Comparison of ENCODE assay signal across 1 cellular context in genomic region chr16:2205104-2205966, GRCh38.
TF ChIP-seq lines count a peak whose summit lies in the region.

A gene with protein sequence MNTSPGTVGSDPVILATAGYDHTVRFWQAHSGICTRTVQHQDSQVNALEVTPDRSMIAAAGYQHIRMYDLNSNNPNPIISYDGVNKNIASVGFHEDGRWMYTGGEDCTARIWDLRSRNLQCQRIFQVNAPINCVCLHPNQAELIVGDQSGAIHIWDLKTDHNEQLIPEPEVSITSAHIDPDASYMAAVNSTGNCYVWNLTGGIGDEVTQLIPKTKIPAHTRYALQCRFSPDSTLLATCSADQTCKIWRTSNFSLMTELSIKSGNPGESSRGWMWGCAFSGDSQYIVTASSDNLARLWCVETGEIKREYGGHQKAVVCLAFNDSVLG (plus strand): TSS chr16:2205454. CDS start chr16:2206086, 632 bp downstream.

TF ChIP-seq in GM12878, 131 proteins besides CTCF, POLR2A, EP300 and RAD21 (continued from another document and continues in another):
- TF ChIP-seq, protein P1, sequence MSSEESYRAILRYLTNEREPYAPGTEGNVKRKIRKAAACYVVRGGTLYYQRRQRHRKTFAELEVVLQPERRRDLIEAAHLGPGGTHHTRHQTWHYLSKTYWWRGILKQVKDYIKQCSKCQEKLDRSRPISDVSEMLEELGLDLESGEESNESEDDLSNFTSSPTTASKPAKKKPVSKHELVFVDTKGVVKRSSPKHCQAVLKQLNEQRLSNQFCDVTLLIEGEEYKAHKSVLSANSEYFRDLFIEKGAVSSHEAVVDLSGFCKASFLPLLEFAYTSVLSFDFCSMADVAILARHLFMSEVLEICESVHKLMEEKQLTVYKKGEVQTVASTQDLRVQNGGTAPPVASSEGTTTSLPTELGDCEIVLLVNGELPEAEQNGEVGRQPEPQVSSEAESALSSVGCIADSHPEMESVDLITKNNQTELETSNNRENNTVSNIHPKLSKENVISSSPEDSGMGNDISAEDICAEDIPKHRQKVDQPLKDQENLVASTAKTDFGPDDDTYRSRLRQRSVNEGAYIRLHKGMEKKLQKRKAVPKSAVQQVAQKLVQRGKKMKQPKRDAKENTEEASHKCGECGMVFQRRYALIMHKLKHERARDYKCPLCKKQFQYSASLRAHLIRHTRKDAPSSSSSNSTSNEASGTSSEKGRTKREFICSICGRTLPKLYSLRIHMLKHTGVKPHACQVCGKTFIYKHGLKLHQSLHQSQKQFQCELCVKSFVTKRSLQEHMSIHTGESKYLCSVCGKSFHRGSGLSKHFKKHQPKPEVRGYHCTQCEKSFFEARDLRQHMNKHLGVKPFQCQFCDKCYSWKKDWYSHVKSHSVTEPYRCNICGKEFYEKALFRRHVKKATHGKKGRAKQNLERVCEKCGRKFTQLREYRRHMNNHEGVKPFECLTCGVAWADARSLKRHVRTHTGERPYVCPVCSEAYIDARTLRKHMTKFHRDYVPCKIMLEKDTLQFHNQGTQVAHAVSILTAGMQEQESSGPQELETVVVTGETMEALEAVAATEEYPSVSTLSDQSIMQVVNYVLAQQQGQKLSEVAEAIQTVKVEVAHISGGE (CRISPR knock-in tag; IDR thresholded peaks at IDR 0.05): no peak
- TF ChIP-seq HCFC1 (IDR thresholded peaks at IDR 0.05; ENCODE audit: low read length) (peak; percentile 80), ZNF274 (IDR thresholded peaks at IDR 0.05; ENCODE audit: insufficient read depth, insufficient read length) (no peak), CHD1 (IDR thresholded peaks at IDR 0.05; ENCODE audit: low read depth, low read length) (peak; percentile 96), GABPA (IDR thresholded peaks at IDR 0.05; ENCODE audit: low read depth) (no peak), SMC3 (IDR thresholded peaks at IDR 0.05; ENCODE audit: borderline replicate concordance, low read length) (no peak; the same call in 1 of the 2 replicates), SP1 (IDR thresholded peaks at IDR 0.05; ENCODE audit: low read depth, low read length) (peak; percentile 29), TCF7 (IDR thresholded peaks at IDR 0.05; ENCODE audit: borderline replicate concordance) (no peak), CBFB (IDR thresholded peaks at IDR 0.05; ENCODE audit: low read depth) (no peak), TARDBP (IDR thresholded peaks at IDR 0.05; ENCODE audit: borderline replicate concordance) (peak; percentile 50; the same call in 1 of the 2 replicates), PAX8 (IDR thresholded peaks at IDR 0.05) (no peak), RB1 (IDR thresholded peaks at IDR 0.05; ENCODE audit: borderline replicate concordance) (peak; percentile 91; the same call in 1 of the 2 replicates), CUX1 (IDR thresholded peaks at IDR 0.05; ENCODE audit: insufficient replicate concordance, low read depth, low read length) (peak; percentile 95), RFX5 (IDR thresholded peaks at IDR 0.05; ENCODE audit: low read depth, low read length) (no peak), E4F1 (IDR thresholded peaks at IDR 0.05; ENCODE audit: borderline replicate concordance, partially characterized antibody) (no peak), DPF2 (IDR thresholded peaks at IDR 0.05) (peak; percentile 39), ZBED1 (IDR thresholded peaks at IDR 0.05; ENCODE audit: borderline replicate concordance) (no peak; the same call in 1 of the 2 replicates), SRF (IDR thresholded peaks at IDR 0.05; ENCODE audit: low read depth in 2 of 2, low read length in 2 of 2) (peak; percentile 96 to 99), ZNF687 (IDR thresholded peaks at IDR 0.05) (peak; percentile 72; the same call in 1 of the 2 replicates), EGR1 (IDR thresholded peaks at IDR 0.05; ENCODE audit: borderline replicate concordance in 1 of 2, low read depth in 2 of 2, low read length in 2 of 2) (peak in 1 of 2 experiments; percentile 93; a peak in 2 of 3 replicates), BCL11A (IDR thresholded peaks at IDR 0.05; ENCODE audit: low read depth, low read length) (no peak), ZNF24 (IDR thresholded peaks at IDR 0.05) (no peak), KAT2A (conservative IDR thresholded peaks at IDR 0.05; ENCODE audit: control insufficient read depth, low read depth, low read length) (no peak), BACH1 (IDR thresholded peaks at IDR 0.05; ENCODE audit: borderline replicate concordance) (peak; percentile 96), PBX3 (IDR thresholded peaks at IDR 0.05; ENCODE audit: insufficient replicate concordance, low read depth, low read length) (no peak), IRF4 (IDR thresholded peaks at IDR 0.05; ENCODE audit: low read depth, low read length) (no peak), FOXM1 (IDR thresholded peaks at IDR 0.05; ENCODE audit: low read depth, low read length) (no peak), PAX5 (IDR thresholded peaks at IDR 0.05; ENCODE audit: borderline replicate concordance, low read depth, low read length) (peak; percentile 12; the same call in 1 of the 2 replicates)
- TF ChIP-seq, protein P2, sequence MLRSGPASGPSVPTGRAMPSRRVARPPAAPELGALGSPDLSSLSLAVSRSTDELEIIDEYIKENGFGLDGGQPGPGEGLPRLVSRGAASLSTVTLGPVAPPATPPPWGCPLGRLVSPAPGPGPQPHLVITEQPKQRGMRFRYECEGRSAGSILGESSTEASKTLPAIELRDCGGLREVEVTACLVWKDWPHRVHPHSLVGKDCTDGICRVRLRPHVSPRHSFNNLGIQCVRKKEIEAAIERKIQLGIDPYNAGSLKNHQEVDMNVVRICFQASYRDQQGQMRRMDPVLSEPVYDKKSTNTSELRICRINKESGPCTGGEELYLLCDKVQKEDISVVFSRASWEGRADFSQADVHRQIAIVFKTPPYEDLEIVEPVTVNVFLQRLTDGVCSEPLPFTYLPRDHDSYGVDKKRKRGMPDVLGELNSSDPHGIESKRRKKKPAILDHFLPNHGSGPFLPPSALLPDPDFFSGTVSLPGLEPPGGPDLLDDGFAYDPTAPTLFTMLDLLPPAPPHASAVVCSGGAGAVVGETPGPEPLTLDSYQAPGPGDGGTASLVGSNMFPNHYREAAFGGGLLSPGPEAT (IDR thresholded peaks at IDR 0.05; ENCODE audit: low read depth): peak; percentile 86; the same call in 1 of the 2 replicates
- TF ChIP-seq, protein P3, sequence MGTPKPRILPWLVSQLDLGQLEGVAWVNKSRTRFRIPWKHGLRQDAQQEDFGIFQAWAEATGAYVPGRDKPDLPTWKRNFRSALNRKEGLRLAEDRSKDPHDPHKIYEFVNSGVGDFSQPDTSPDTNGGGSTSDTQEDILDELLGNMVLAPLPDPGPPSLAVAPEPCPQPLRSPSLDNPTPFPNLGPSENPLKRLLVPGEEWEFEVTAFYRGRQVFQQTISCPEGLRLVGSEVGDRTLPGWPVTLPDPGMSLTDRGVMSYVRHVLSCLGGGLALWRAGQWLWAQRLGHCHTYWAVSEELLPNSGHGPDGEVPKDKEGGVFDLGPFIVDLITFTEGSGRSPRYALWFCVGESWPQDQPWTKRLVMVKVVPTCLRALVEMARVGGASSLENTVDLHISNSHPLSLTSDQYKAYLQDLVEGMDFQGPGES (IDR thresholded peaks at IDR 0.05): 0 out of 2 replicates have a peak, but pooled peaks have one; percentile 43
- TF ChIP-seq, protein P4, sequence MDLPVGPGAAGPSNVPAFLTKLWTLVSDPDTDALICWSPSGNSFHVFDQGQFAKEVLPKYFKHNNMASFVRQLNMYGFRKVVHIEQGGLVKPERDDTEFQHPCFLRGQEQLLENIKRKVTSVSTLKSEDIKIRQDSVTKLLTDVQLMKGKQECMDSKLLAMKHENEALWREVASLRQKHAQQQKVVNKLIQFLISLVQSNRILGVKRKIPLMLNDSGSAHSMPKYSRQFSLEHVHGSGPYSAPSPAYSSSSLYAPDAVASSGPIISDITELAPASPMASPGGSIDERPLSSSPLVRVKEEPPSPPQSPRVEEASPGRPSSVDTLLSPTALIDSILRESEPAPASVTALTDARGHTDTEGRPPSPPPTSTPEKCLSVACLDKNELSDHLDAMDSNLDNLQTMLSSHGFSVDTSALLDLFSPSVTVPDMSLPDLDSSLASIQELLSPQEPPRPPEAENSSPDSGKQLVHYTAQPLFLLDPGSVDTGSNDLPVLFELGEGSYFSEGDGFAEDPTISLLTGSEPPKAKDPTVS (IDR thresholded peaks at IDR 0.05; ENCODE audit: low read depth, low read length): 0 out of 2 replicates have a peak, but pooled peaks have one; percentile 19
